In genomic region chr5:135429886-135430437, GRCh38 we compare ENCODE assay signal across 2 cellular contexts.
TF ChIP-seq lines count a peak whose summit lies in the region.

No MANE protein-coding gene starts in this region.

TF ChIP-seq in HepG2, 621 proteins besides CTCF, POLR2A, EP300 and RAD21:
- TF ChIP-seq HDAC2 (CRISPR knock-in tag; IDR thresholded peaks at IDR 0.05) (no peak), ZNF747 (CRISPR knock-in tag; IDR thresholded peaks at IDR 0.05; ENCODE audit: borderline replicate concordance) (no peak), ATRX (CRISPR knock-in tag; IDR thresholded peaks at IDR 0.05; ENCODE audit: borderline replicate concordance) (no peak), MIER3 (CRISPR knock-in tag; IDR thresholded peaks at IDR 0.05; ENCODE audit: borderline replicate concordance) (no peak)

TF ChIP-seq in WTC11, 78 proteins besides CTCF, POLR2A, EP300 and RAD21:
- TF ChIP-seq SMAD4 (CRISPR knock-in tag; IDR thresholded peaks at IDR 0.05): no peak
- TF ChIP-seq ZMAT4 (CRISPR knock-in tag; IDR thresholded peaks at IDR 0.05): no peak
- TF ChIP-seq FOXK1 (CRISPR knock-in tag; IDR thresholded peaks at IDR 0.05): no peak
- TF ChIP-seq ZNF219 (CRISPR knock-in tag; IDR thresholded peaks at IDR 0.05; ENCODE audit: borderline replicate concordance): no peak
- no peak for TF ChIP-seq USF2 (CRISPR knock-in tag; IDR thresholded peaks at IDR 0.05)
